Comparison of ENCODE assay signal across 7 cellular contexts in genomic region chr3:22089284-22089683, GRCh38.
DNase-seq lines count a peak whose midpoint lies in the region; ATAC-seq and TF ChIP-seq lines count a peak whose summit lies in the region.

No MANE protein-coding gene starts in this region.

- H3K4me2 ChIP-seq in PC-3 (ENCODE audit: low read length): 0 out of 2 replicates have a peak overlapping the region, but pooled peaks have one; percentile 14

- intact Hi-C loops in PC-3 (cut with micrococcal nuclease): loop anchor here (1.0 to 10.0 kb wide), 7 partner anchors 28 to 871 kb away; partner anchors contain the start of gene ZNF385D

- H3K9me2 ChIP-seq in PC-3 (replicated peaks; ENCODE audit: low read length): no peaks in the 10 kb centered on the region

- H3K27me3 ChIP-seq in PC-3 (ENCODE audit: low read length): no peaks in the 10 kb centered on the region

- H3K9me3 ChIP-seq in PC-3 (ENCODE audit: low read length): no peaks in the 10 kb centered on the region

- no peaks in the 10 kb centered on the region for H3F3A ChIP-seq in PC-3 (ENCODE audit: low read length, unreplicated experiment)

- CTCF ChIA-PET in PC-3 (lab: Charles Lee): interaction anchor here (1.0 kb wide), 1 partner anchor 27 kb away, joined by 9 read pairs; no protein-coding TSS in a partner anchor

- H3K4me1 ChIP-seq in PC-3 (ENCODE audit: insufficient read depth, low read length): 0 out of 2 replicates have a peak, but pooled peaks cover 4% of the 10 kb centered on the region

- H3K79me2 ChIP-seq in PC-3 (ENCODE audit: low read length): no peaks in the 10 kb centered on the region

- POLR2A ChIA-PET in PC-3 (lab: Charles Lee; ENCODE audit: unreplicated experiment): interaction anchor here (0.5 kb wide), 1 partner anchor 70 kb away, joined by 3 read pairs; no protein-coding TSS in a partner anchor

- peak; percentile 90 for TF ChIP-seq CTCF in PC-3 (conservative IDR thresholded peaks at IDR 0.05; ENCODE audit: low read depth, low read length)
- peak; percentile 23 for TF ChIP-seq CTCF in fibroblast of villous mesenchyme (IDR thresholded peaks at IDR 0.05; ENCODE audit: insufficient read depth, low read depth, low read length)

- DNase-seq in GM03348 (ENCODE audit: low spot score): peak; percentile 7
- peak; percentile 80 for DNase-seq in PC-3
- peak; percentile 0 for DNase-seq in fibroblast of villous mesenchyme (ENCODE audit: low read depth)
- DNase-seq in cerebellar nuclear complex (lab: John Stamatoyannopoulos, UW): no peak
- DNase-seq in GDM1 (lab: John Stamatoyannopoulos, UW): no peak

- H4K20me1 ChIP-seq in PC-3 (ENCODE audit: low read length): no peaks in the 10 kb centered on the region

- no peak overlapping the region for H3K9ac ChIP-seq in PC-3 (ENCODE audit: low read length)

- H3K27ac ChIP-seq in PC-3 (ENCODE audit: low read length): no peak overlapping the region

- no TSS peak for BruUV-seq in PC-3 (replicated peaks; lab: Mats Ljungman, UMichigan)

- no peak overlapping the region for H3K4me3 ChIP-seq in PC-3 (ENCODE audit: low read length)
- H3K4me3 ChIP-seq in fibroblast of villous mesenchyme (ENCODE audit: low read depth, low read length): no peak overlapping the region

- ATAC-seq in GM19467 (IDR thresholded peaks at IDR 0.05; ENCODE audit: unreplicated experiment): peak; percentile 97
- ATAC-seq in HG03442 (IDR thresholded peaks at IDR 0.05; ENCODE audit: unreplicated experiment): peak; percentile 90
- ATAC-seq in PC-3: peak; percentile 90

- H2AFZ ChIP-seq in PC-3 (ENCODE audit: low read length): peak overlapping the region; percentile 25; the same call in 1 of the 2 replicates

- H3K36me3 ChIP-seq in PC-3 (ENCODE audit: low read depth, low read length): no peaks in the 10 kb centered on the region

Comparison
In these comparisons a context has a peak if more than half of its experiments do, and no peak if none do; other contexts are left out.
1. DNase-seq: peak in GM03348 (single experiment), PC-3 (single experiment) and fibroblast of villous mesenchyme (single experiment); none in cerebellar nuclear complex (0 of 2) and GDM1 (single experiment).
2. Peak in every context shown above with its lines, with median percentiles within 50 percentile points of each other: ATAC-seq.